Comparison of ENCODE assay signal across 28 cellular contexts in the genomic region with DNA sequence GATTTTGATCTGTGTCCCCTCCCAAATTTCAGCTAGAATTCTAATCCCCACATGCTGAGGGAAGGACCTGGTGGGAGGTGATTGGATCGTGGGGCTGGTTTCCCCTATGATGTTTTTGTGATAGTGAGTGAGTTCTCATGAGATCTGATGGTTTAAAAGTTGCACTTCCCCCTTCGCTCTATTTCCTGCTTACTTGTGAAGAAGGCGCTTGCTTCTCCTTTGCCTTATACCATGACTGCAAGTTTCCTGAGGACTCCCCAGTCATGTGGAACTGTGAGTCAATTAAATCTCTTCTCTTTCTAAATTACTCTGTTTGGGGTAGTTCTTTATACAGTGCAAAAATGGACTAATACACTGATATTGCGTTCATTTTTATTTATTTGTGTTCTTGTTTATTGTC.
"Had no signal": no experiment of that assay in that cellular context is flagged by ENCODE, and none has a peak within 500 bp of the region (broad histone marks: within the 10 kb centered on the region; RNA-seq: fewer than 3 reads in every experiment).

No MANE protein-coding gene starts in this region.

- H3K27me3 Mint-ChIP-seq: effector memory CD8-positive, alpha-beta T cell; naive thymus-derived CD8-positive, alpha-beta T cell; stimulated activated naive CD8-positive, alpha-beta T cell treated with anti-CD3 and anti-CD28 coated beads, Interleukin-15, Interleukin-2, amounts not matched to agents 100 ng/mL and 50 ng/mL, for 24 hours had no signal

- H3K4me1 Mint-ChIP-seq: naive thymus-derived CD8-positive, alpha-beta T cell; nephron progenitor cell had no signal

- H3K4me1 ChIP-seq: esophagus squamous epithelium, heart right ventricle, left lung, prostate gland, right atrium auricular region, transverse colon, upper lobe of right lung, uterus had no signal

- H3K4me3 ChIP-seq: esophagus squamous epithelium, heart right ventricle, left lung, prostate gland, right atrium auricular region, smooth muscle cell, thoracic aorta, transverse colon, upper lobe of right lung, uterus had no signal

- H3K4me3 Mint-ChIP-seq: effector memory CD8-positive, alpha-beta T cell; naive thymus-derived CD8-positive, alpha-beta T cell; nephron progenitor cell; stimulated activated naive CD8-positive, alpha-beta T cell treated with anti-CD3 and anti-CD28 coated beads, Interleukin-15, Interleukin-2, amounts not matched to agents 100 ng/mL and 50 ng/mL, for 24 hours had no signal

- H3K27ac ChIP-seq: esophagus squamous epithelium, heart right ventricle, left lung, prostate gland, right atrium auricular region, thoracic aorta, transverse colon, upper lobe of right lung, uterus had no signal

- ATAC-seq: effector memory CD8-positive, alpha-beta T cell; heart right ventricle; left cardiac atrium; left lung; naive thymus-derived CD8-positive, alpha-beta T cell; sciatic nerve; upper lobe of right lung had no signal

- H3K4me2 ChIP-seq: smooth muscle cell had no signal

- DNase-seq: cortex of kidney; effector memory CD8-positive, alpha-beta T cell; erythroblast; esophagus squamous epithelium; foreskin melanocyte; glutamatergic neuron; heart right ventricle; hippocampal formation; left cardiac atrium; left lung; mesendoderm; midbrain; naive thymus-derived CD8-positive, alpha-beta T cell; nephron progenitor cell; nucleus accumbens; stimulated activated CD4-positive, alpha-beta T cell treated with anti-CD3 and anti-CD28 coated beads, Interleukin-12 subunit alpha, Interleukin-12 subunit beta, amount 100 ng/mL, for 4 hours; stimulated activated CD4-positive, alpha-beta T cell treated with anti-CD3 and anti-CD28 coated beads, Interleukin-1b, Interleukin-23, amount 100 ng/mL, for 48 hours; stimulated activated CD4-positive, alpha-beta T cell treated with anti-CD3 and anti-CD28 coated beads, Interleukin-4, amount 100 ng/mL, for 1 hour; stimulated activated CD8-positive, alpha-beta memory T cell treated with anti-CD3 and anti-CD28 coated beads, Interleukin-4, amount 100 ng/mL, for 48 hours; transverse colon; upper lobe of right lung; uterus had no signal

- H3K27me3 ChIP-seq: esophagus squamous epithelium, heart right ventricle, left lung, right atrium auricular region, transverse colon, upper lobe of right lung, uterus had no signal

- H3K9me3 Mint-ChIP-seq: nephron progenitor cell had no signal

- H3K36me3 Mint-ChIP-seq: naive thymus-derived CD8-positive, alpha-beta T cell had no signal

- H3K27ac Mint-ChIP-seq: effector memory CD8-positive, alpha-beta T cell; naive thymus-derived CD8-positive, alpha-beta T cell; nephron progenitor cell; stimulated activated naive CD8-positive, alpha-beta T cell treated with anti-CD3 and anti-CD28 coated beads, Interleukin-15, Interleukin-2, amounts not matched to agents 100 ng/mL and 50 ng/mL, for 24 hours had no signal
